Comparison of ENCODE assay signal across 5 cellular contexts in the genomic region with DNA sequence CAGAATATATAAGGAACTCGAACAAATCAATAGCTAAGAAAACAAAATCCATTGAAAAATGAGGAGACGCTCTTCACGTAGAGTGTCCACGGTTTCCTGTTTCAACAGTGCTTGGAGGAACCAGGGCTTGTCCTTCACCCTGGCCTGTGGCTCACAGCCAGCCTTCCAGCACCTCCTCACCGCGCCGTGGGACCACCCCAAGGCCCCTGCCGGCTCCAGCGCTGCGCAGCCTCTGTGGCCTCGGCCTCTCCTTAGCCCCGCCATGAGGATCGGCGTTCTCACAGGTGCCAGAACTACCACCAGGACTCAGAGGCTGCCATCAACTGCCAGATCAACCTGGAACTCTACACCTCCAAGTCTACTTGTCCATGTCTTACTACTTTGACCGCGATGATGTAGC.
"Had no signal": no experiment of that assay in that cellular context is flagged by ENCODE, and none has a peak within 500 bp of the region (broad histone marks: within the 10 kb centered on the region; RNA-seq: fewer than 3 reads in every experiment).

No MANE protein-coding gene starts in this region.

- H3K27ac Mint-ChIP-seq: GM23338, H9 had no signal

- H3K4me1 Mint-ChIP-seq: GM23338 had no signal

- H3K4me3 Mint-ChIP-seq: GM23338, H9 had no signal

- H3K4me2 ChIP-seq: GM23338 had no signal

- H3K4me3 ChIP-seq: GM23338, K562 had no signal

- DNase-seq: H9, HCEC 1CT, IMR-90 had no signal

- H2AFZ ChIP-seq: GM23338 had no signal
